ENCODE assay signal across 17 cellular contexts in the genomic region with DNA sequence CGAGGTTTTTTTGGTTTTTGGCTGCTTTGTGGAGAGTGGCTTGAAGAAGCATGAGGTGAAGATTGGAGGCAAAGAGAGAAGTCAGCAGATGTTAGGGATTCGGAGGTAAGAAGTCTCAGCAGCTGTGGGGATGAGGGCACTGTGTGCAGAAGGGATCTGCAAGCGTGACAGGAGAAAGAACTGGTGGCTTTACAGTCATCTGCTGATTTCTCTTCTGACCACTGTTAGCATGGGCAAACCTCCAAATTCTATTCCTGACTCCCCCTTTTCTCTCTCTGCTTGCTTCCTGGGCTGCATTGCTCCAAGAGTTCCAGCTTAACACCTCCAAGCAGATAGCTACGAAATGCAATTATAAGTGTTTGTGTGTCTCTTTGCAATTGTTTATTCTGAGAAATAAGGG.
DNase-seq lines count a peak whose midpoint lies in the region; ATAC-seq and TF ChIP-seq lines count a peak whose summit lies in the region.
"Had no signal": no experiment of that assay in that cellular context is flagged by ENCODE, and none has a peak within 500 bp of the region (broad histone marks: within the 10 kb centered on the region; RNA-seq: fewer than 3 reads in every experiment).

No MANE protein-coding gene starts in this region.

- intact Hi-C loops in Caco-2 (cut with micrococcal nuclease; ENCODE audit: unreplicated experiment), result no loop called here

- 94% methylated on average over 4 of the region's 4 CpGs for WGBS in mesenchymal stem cell

- H2BK120ac ChIP-seq in mesenchymal stem cell (ENCODE audit: low read depth, low read length), result no peak overlapping the region

- H3K27me3 ChIP-seq in Caco-2 (replicated peaks; ENCODE audit: control insufficient read depth, insufficient read depth, low read length), result no peaks in the 10 kb centered on the region
- no peaks in the 10 kb centered on the region for H3K27me3 ChIP-seq in Karpas-422 (ENCODE audit: low read length)
- no peaks in the 10 kb centered on the region for H3K27me3 ChIP-seq in mesenchymal stem cell (ENCODE audit: control insufficient read depth in 1 of 2, insufficient read depth in 1 of 2, low read length in 2 of 2)

- POLR2A ChIA-PET in Caco-2 (lab: Charles Lee), result no interaction called here

- no peaks in the 10 kb centered on the region for H3K27me3 Mint-ChIP-seq in Caco-2 (ENCODE audit: insufficient read depth, unreplicated experiment)
- H3K27me3 Mint-ChIP-seq in activated T-helper 17 cell treated with anti-CD3 and anti-CD28 coated beads, Interleukin-2, amount 50 U/mL, for 72 hours, result no peaks in the 10 kb centered on the region
- H3K27me3 Mint-ChIP-seq: B cell had no signal

- peaks cover 6% of the 10 kb centered on the region for H3K4me1 Mint-ChIP-seq in Caco-2 (ENCODE audit: low read depth, unreplicated experiment)
- peaks cover 2% of the 10 kb centered on the region for H3K4me1 Mint-ChIP-seq in activated T-helper 17 cell treated with anti-CD3 and anti-CD28 coated beads, Interleukin-2, amount 50 U/mL, for 72 hours
- H3K4me1 Mint-ChIP-seq: B cell had no signal

- H3K9me3 ChIP-seq in Caco-2 (no peaks in the 10 kb centered on the region), Karpas-422 (ENCODE audit: low read length) (no peaks in the 10 kb centered on the region), mesenchymal stem cell (ENCODE audit: control insufficient read depth, low read length) (no peaks in the 10 kb centered on the region)

- no peak overlapping the region for H4K8ac ChIP-seq in mesenchymal stem cell (ENCODE audit: low read length)

- in situ Hi-C loops in G401 (cut with HindIII; ENCODE audit: low sequenced_read_pairs), result no loop called here

- H3K9me2 ChIP-seq in Karpas-422 (replicated peaks; ENCODE audit: insufficient read depth, low read length), result no peaks in the 10 kb centered on the region

- H3K27ac ChIP-seq in Karpas-422 (ENCODE audit: low read length) (no peak overlapping the region), mesenchymal stem cell (ENCODE audit: low read length, poor library complexity, severe bottlenecking) (no peak overlapping the region)

- no TSS peak for BruUV-seq in Caco-2 (replicated peaks; lab: Mats Ljungman, UMichigan)

- H3K4me1 ChIP-seq in Caco-2 (peaks cover 6% of the 10 kb centered on the region), Karpas-422 (ENCODE audit: low read length) (no peaks in the 10 kb centered on the region; the same call in 1 of the 2 replicates), mesenchymal stem cell (ENCODE audit: control insufficient read depth, insufficient read depth, low read depth, low read length) (no peaks in the 10 kb centered on the region)

- CTCF ChIA-PET in Caco-2 (lab: Charles Lee), result no interaction called here

- H3K36me3 Mint-ChIP-seq in Caco-2 (ENCODE audit: insufficient read depth, unreplicated experiment), result peaks cover 7% of the 10 kb centered on the region
- H3K36me3 Mint-ChIP-seq in activated T-helper 17 cell treated with anti-CD3 and anti-CD28 coated beads, Interleukin-2, amount 50 U/mL, for 72 hours (ENCODE audit: low read depth), result peaks cover 7% of the 10 kb centered on the region

- no peak overlapping the region for H3K18ac ChIP-seq in mesenchymal stem cell (ENCODE audit: low read depth in 1 of 2, low read length in 2 of 2)

- H4K20me1 ChIP-seq in Karpas-422 (ENCODE audit: insufficient read depth, low read depth, low read length), result no peaks in the 10 kb centered on the region

- no peak overlapping the region for H3K4me3 ChIP-seq in Caco-2 (ENCODE audit: low read depth, low read length)
- no peak overlapping the region for H3K4me3 ChIP-seq in Karpas-422 (ENCODE audit: low read length)
- H3K4me3 ChIP-seq in mesenchymal stem cell (ENCODE audit: insufficient read depth in 1 of 2, low read depth in 1 of 2, low read length in 2 of 2), result no peak overlapping the region

- no peak overlapping the region for H2BK12ac ChIP-seq in mesenchymal stem cell (ENCODE audit: low read length in 2 of 2)

- no peak overlapping the region for H4K91ac ChIP-seq in mesenchymal stem cell (ENCODE audit: low read length)

- no peak overlapping the region for H3K23ac ChIP-seq in mesenchymal stem cell (ENCODE audit: low read length in 2 of 2)

- TF ChIP-seq CTCF in Caco-2 (IDR thresholded peaks at IDR 0.05; ENCODE audit: insufficient read depth in 1 of 2, low read depth in 1 of 2, low read length in 1 of 2, severe bottlenecking in 1 of 2, unreplicated experiment in 1 of 2), result no peak

- no peak overlapping the region for H3K4me2 ChIP-seq in Karpas-422 (ENCODE audit: low read depth, low read length, poor library complexity, severe bottlenecking)
- H3K4me2 ChIP-seq in mesenchymal stem cell (ENCODE audit: low read length, poor library complexity, severe bottlenecking), result no peak overlapping the region

- H2AK5ac ChIP-seq in mesenchymal stem cell (ENCODE audit: low read length, severe bottlenecking), result no peak overlapping the region

- H2BK15ac ChIP-seq in mesenchymal stem cell (ENCODE audit: low read depth, poor library complexity, severe bottlenecking), result no peak overlapping the region

- DNase-seq in Caco-2 (no peak), G401 (ENCODE audit: low spot score) (peak; percentile 46), Karpas-422 (peak; percentile 25), cerebellum (ENCODE audit: low spot score) (peak; percentile 40), SIG-M5 (lab: John Stamatoyannopoulos, UW) (no peak), mesenchymal stem cell (no peak), NCI-H526 (lab: John Stamatoyannopoulos, UW) (no peak)
- DNase-seq: DMS 273 treated with DMSO at 0.1 percent for 48 hours; NCI-H1694 treated with DMSO at 0.1 percent for 48 hours; NCI-H2227 treated with DMSO at 0.1 percent for 48 hours; NCI-H510A treated with DMSO at 0.1 percent for 48 hours; NK-92 treated with Interleukin-12 subunit alpha and Interleukin-12 subunit beta, amount 100 ng/mL, for 24 hours; SW 1271; T-helper 2 cell had no signal

- H3K79me1 ChIP-seq in mesenchymal stem cell (replicated peaks; ENCODE audit: low read length, poor library complexity, severe bottlenecking), result peaks cover 19% of the 10 kb centered on the region

- H3K4ac ChIP-seq in mesenchymal stem cell (ENCODE audit: low read depth in 1 of 2, low read length in 2 of 2), result no peak overlapping the region

- H3K27ac Mint-ChIP-seq in Caco-2 (ENCODE audit: unreplicated experiment), result peak overlapping the region; percentile 6
- H3K27ac Mint-ChIP-seq in activated T-helper 17 cell treated with anti-CD3 and anti-CD28 coated beads, Interleukin-2, amount 50 U/mL, for 72 hours, result no peak overlapping the region
- H3K27ac Mint-ChIP-seq: B cell had no signal

- H2BK5ac ChIP-seq in mesenchymal stem cell (ENCODE audit: low read depth, low read length, poor library complexity, severe bottlenecking), result no peak overlapping the region

- H3K14ac ChIP-seq in mesenchymal stem cell (ENCODE audit: low read length in 2 of 2), result no peak overlapping the region

- H3K79me2 ChIP-seq in Karpas-422 (ENCODE audit: low read length), result no peaks in the 10 kb centered on the region

- H3K9me3 Mint-ChIP-seq in Caco-2 (ENCODE audit: unreplicated experiment), result no peaks in the 10 kb centered on the region
- H3K9me3 Mint-ChIP-seq in activated T-helper 17 cell treated with anti-CD3 and anti-CD28 coated beads, Interleukin-2, amount 50 U/mL, for 72 hours, result no peaks in the 10 kb centered on the region

- ATAC-seq in activated T-helper 17 cell treated with anti-CD3 and anti-CD28 coated beads, Interleukin-2, amount 50 U/mL, for 72 hours (replicated peaks), result no peak
- ATAC-seq: Right ventricle myocardium inferior had no signal

- H3K36me3 ChIP-seq in Caco-2 (ENCODE audit: control insufficient read depth, insufficient read depth, low read length) (no peaks in the 10 kb centered on the region), Karpas-422 (ENCODE audit: insufficient read depth, low read length) (no peaks in the 10 kb centered on the region), mesenchymal stem cell (ENCODE audit: control insufficient read depth in 1 of 2, insufficient read depth in 2 of 2, low read depth in 1 of 2, low read length in 2 of 2) (peaks cover 5 to 21% of the 10 kb centered on the region in 2 experiments)

- H2AFZ ChIP-seq in Karpas-422 (ENCODE audit: low read length) (no peak overlapping the region), mesenchymal stem cell (ENCODE audit: low read depth, low read length) (no peak overlapping the region)

- no peak overlapping the region for H3K9ac ChIP-seq in Karpas-422 (ENCODE audit: low read length)
- H3K9ac ChIP-seq in mesenchymal stem cell (ENCODE audit: low read length), result no peak overlapping the region

- H3K4me3 Mint-ChIP-seq in Caco-2 (ENCODE audit: unreplicated experiment), result no peak overlapping the region
- no peak overlapping the region for H3K4me3 Mint-ChIP-seq in activated T-helper 17 cell treated with anti-CD3 and anti-CD28 coated beads, Interleukin-2, amount 50 U/mL, for 72 hours
- H3K4me3 Mint-ChIP-seq: B cell had no signal

Comparison
In these comparisons a context has a peak if more than half of its experiments do, and no peak if none do; other contexts are left out.
1. DNase-seq: peak in G401 (single experiment), Karpas-422 (single experiment) and cerebellum (single experiment); none in Caco-2 (0 of 2), SIG-M5 (single experiment), mesenchymal stem cell (single experiment) and NCI-H526 (0 of 2).